In genomic region chr7:2095533-2095932, GRCh38 we compare ENCODE assay signal across 23 cellular contexts.
"Had no signal": no experiment of that assay in that cellular context is flagged by ENCODE, and none has a peak within 500 bp of the region (broad histone marks: within the 10 kb centered on the region; RNA-seq: fewer than 3 reads in every experiment).

No MANE protein-coding gene starts in this region.

- H3K27ac Mint-ChIP-seq: activated CD4-positive, alpha-beta memory T cell treated with anti-CD3 and anti-CD28 coated beads for 36 hours; activated naive CD4-positive, alpha-beta T cell treated with anti-CD3 and anti-CD28 coated beads, Interleukin-2, amount 50 U/mL, for 72 hours; activated T-helper 1 cell treated with anti-CD3 and anti-CD28 coated beads, Interleukin-12 subunit alpha, Interleukin-12 subunit beta, Interleukin-2, Interleukin-4 antibody, amounts not matched to agents 30 ng/mL and 10 ng/mL and 1 ng/mL, durations not matched to agents 14 hours and 24 hours and 36 hours; effector memory CD8-positive, alpha-beta T cell; progenitor cell of endocrine pancreas; stimulated activated naive CD8-positive, alpha-beta T cell treated with anti-CD3 and anti-CD28 coated beads, Interleukin-15, Interleukin-2, amounts not matched to agents 100 ng/mL and 50 ng/mL, for 24 hours had no signal

- ATAC-seq: activated naive CD4-positive, alpha-beta T cell treated with anti-CD3 and anti-CD28 coated beads, Interleukin-2, amount 50 U/mL, for 72 hours; effector memory CD8-positive, alpha-beta T cell; upper lobe of right lung had no signal

- H3K9me3 ChIP-seq: esophagus muscularis mucosa, thyroid gland, upper lobe of right lung had no signal

- DNase-seq: activated CD4-positive, alpha-beta memory T cell treated with anti-CD3 and anti-CD28 coated beads for 36 hours; activated CD4-positive, alpha-beta T cell treated with anti-CD3 and anti-CD28 coated beads for 48 hours; activated CD4-positive, CD25-positive, alpha-beta regulatory T cell; activated T-cell treated with anti-CD3 and anti-CD28 coated beads for 4 hours; aorta; brain microvascular endothelial cell; central memory CD4-positive, alpha-beta T cell; dorsolateral prefrontal cortex; effector memory CD8-positive, alpha-beta T cell; hippocampal formation; kidney glomerular epithelial cell; mesenchymal stem cell; retina; stimulated activated CD4-positive, alpha-beta T cell treated with anti-CD3 and anti-CD28 coated beads, Interleukin-4, amount 100 ng/mL, for 1 hour; substantia nigra; T-helper 1 cell; thyroid gland; upper lobe of right lung had no signal

- H3K9me3 Mint-ChIP-seq: activated CD4-positive, alpha-beta memory T cell treated with anti-CD3 and anti-CD28 coated beads for 36 hours; activated naive CD4-positive, alpha-beta T cell treated with anti-CD3 and anti-CD28 coated beads, Interleukin-2, amount 50 U/mL, for 72 hours; activated T-helper 1 cell treated with anti-CD3 and anti-CD28 coated beads, Interleukin-12 subunit alpha, Interleukin-12 subunit beta, Interleukin-2, Interleukin-4 antibody, amounts not matched to agents 30 ng/mL and 10 ng/mL and 1 ng/mL, durations not matched to agents 14 hours and 24 hours and 36 hours; effector memory CD8-positive, alpha-beta T cell; stimulated activated naive CD8-positive, alpha-beta T cell treated with anti-CD3 and anti-CD28 coated beads, Interleukin-15, Interleukin-2, amounts not matched to agents 100 ng/mL and 50 ng/mL, for 24 hours had no signal

- H3K27me3 Mint-ChIP-seq: activated CD4-positive, alpha-beta memory T cell treated with anti-CD3 and anti-CD28 coated beads for 36 hours; effector memory CD8-positive, alpha-beta T cell; progenitor cell of endocrine pancreas; stimulated activated naive CD8-positive, alpha-beta T cell treated with anti-CD3 and anti-CD28 coated beads, Interleukin-15, Interleukin-2, amounts not matched to agents 100 ng/mL and 50 ng/mL, for 24 hours had no signal

- H3K4me3 Mint-ChIP-seq: activated CD4-positive, alpha-beta memory T cell treated with anti-CD3 and anti-CD28 coated beads for 36 hours; activated T-helper 1 cell treated with anti-CD3 and anti-CD28 coated beads, Interleukin-12 subunit alpha, Interleukin-12 subunit beta, Interleukin-2, Interleukin-4 antibody, amounts not matched to agents 30 ng/mL and 10 ng/mL and 1 ng/mL, durations not matched to agents 14 hours and 24 hours and 36 hours; effector memory CD8-positive, alpha-beta T cell; stimulated activated naive CD8-positive, alpha-beta T cell treated with anti-CD3 and anti-CD28 coated beads, Interleukin-15, Interleukin-2, amounts not matched to agents 100 ng/mL and 50 ng/mL, for 24 hours had no signal

- H3K36me3 Mint-ChIP-seq: activated naive CD4-positive, alpha-beta T cell treated with anti-CD3 and anti-CD28 coated beads, Interleukin-2, amount 50 U/mL, for 72 hours had no signal
